ENCODE assay signal across 8 cellular contexts in the genomic region with DNA sequence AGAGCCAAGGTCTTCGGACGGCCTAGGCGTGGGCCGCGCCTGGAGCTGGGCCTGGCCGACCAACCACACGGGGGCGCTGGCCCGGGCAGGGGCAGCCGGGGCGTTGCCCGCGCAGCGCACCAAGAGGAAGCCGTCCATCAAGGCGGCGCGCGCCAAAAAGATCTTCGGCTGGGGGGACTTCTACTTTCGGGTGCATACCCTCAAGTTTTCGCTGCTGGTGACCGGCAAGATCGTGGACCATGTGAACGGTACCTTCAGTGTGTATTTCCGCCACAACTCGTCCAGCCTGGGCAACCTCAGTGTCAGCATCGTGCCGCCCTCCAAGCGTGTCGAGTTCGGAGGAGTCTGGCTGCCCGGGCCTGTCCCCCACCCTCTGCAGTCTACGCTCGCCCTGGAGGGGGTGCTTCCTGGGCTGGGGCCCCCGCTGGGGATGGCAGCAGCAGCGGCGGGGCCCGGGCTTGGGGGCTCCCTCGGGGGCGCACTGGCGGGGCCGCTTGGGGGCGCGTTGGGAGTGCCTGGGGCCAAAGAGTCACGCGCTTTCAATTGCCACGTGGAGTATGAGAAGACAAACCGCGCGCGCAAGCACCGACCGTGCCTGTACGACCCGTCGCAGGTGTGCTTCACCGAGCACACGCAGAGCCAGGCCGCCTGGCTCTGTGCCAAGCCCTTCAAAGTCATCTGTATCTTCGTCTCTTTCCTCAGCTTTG. TPM values are rescaled to one million over a fixed set of nuclear protein-coding genes. Genes with fewer than 3 reads are reported as not detected.
A peak's percentile ranks its signal among the peaks of the same experiment; 100 is the strongest.
DNase-seq lines count a peak whose midpoint lies in the region; ATAC-seq and TF ChIP-seq lines count a peak whose summit lies in the region.

No MANE protein-coding gene starts in this region.

- no peak overlapping the region for H3K4me3 ChIP-seq in Jurkat, Clone E6-1 (ENCODE audit: low read length)
- H3K4me3 ChIP-seq in fibroblast of lung (replicated peaks in 1 of 4; ENCODE audit: control extremely low read depth in 1 of 4, insufficient read depth in 1 of 4, low read depth in 3 of 4, low read length in 4 of 4) (no peak overlapping the region), sigmoid colon (peak overlapping the region in 2 of 4 donors; percentile 5 to 6)

- H3K27ac Mint-ChIP-seq in CD4-positive, alpha-beta T cell = no peak overlapping the region
- H3K27ac Mint-ChIP-seq in activated CD8-positive, alpha-beta T cell treated with anti-CD3 and anti-CD28 coated beads, Interleukin-2, amount 10 ng/mL, durations not matched to agents 7 days and 5 days = peak overlapping the region; percentile 47

- H3K9me3 ChIP-seq in CD4-positive, alpha-beta T cell (ENCODE audit: control insufficient read depth, low read length) = no peaks in the 10 kb centered on the region
- H3K9me3 ChIP-seq in fibroblast of lung (ENCODE audit: control insufficient read depth, insufficient read depth, low read depth, low read length) (no peaks in the 10 kb centered on the region), sigmoid colon (no peaks in the 10 kb centered on the region)

- H2AFZ ChIP-seq in fibroblast of lung (ENCODE audit: low read length) = no peak overlapping the region

- no peak overlapping the region for H3K27ac ChIP-seq in CD4-positive, alpha-beta T cell (ENCODE audit: low read depth, low read length)
- H3K27ac ChIP-seq in fibroblast of lung (ENCODE audit: insufficient read depth, low read length) (no peak overlapping the region), sigmoid colon (no peak overlapping the region)

- ATAC-seq in CD4-positive, alpha-beta T cell (ENCODE audit: poor library complexity) = peak; percentile 73
- peak; percentile 37 for ATAC-seq in activated CD8-positive, alpha-beta T cell treated with anti-CD3 and anti-CD28 coated beads, Interleukin-2, amount 10 ng/mL, durations not matched to agents 7 days and 5 days

- H3K27me3 Mint-ChIP-seq in CD4-positive, alpha-beta T cell = peaks cover 74% of the 10 kb centered on the region
- H3K27me3 Mint-ChIP-seq in activated CD8-positive, alpha-beta T cell treated with anti-CD3 and anti-CD28 coated beads, Interleukin-2, amount 10 ng/mL, durations not matched to agents 7 days and 5 days (ENCODE audit: low read depth) = peaks cover 60% of the 10 kb centered on the region

- CTCF ChIA-PET in CD4-positive, alpha-beta T cell (lab: Charles Lee) = interaction anchor here (0.7 to 8.3 kb wide), 7 partner anchors 9 to 93 kb away, joined by 3 to 127 read pairs (median 11); partner anchors contain the start of gene NXPH4
- CTCF ChIA-PET in activated CD8-positive, alpha-beta T cell treated with anti-CD3 and anti-CD28 coated beads, Interleukin-2, amount 10 ng/mL, durations not matched to agents 7 days and 5 days (lab: Charles Lee) = interaction anchor here (1.3 to 13.5 kb wide), 5 partner anchors 11 to 234 kb away, joined by 3 to 389 read pairs (median 5); partner anchors contain the start of gene INHBE

- no peaks in the 10 kb centered on the region for H3K9me3 Mint-ChIP-seq in CD4-positive, alpha-beta T cell
- H3K9me3 Mint-ChIP-seq in activated CD8-positive, alpha-beta T cell treated with anti-CD3 and anti-CD28 coated beads, Interleukin-2, amount 10 ng/mL, durations not matched to agents 7 days and 5 days (ENCODE audit: insufficient read depth) = no peaks in the 10 kb centered on the region

- H3K27me3 ChIP-seq in CD4-positive, alpha-beta T cell (ENCODE audit: control insufficient read depth, insufficient read depth, low read length) = peaks cover 68% of the 10 kb centered on the region
- H3K27me3 ChIP-seq in fibroblast of lung (ENCODE audit: control insufficient read depth, insufficient read depth, low read length) = peaks cover 17% of the 10 kb centered on the region
- H3K27me3 ChIP-seq in sigmoid colon = peaks cover 61 to 79% (median 74%) of the 10 kb centered on the region in 3 donors

- peak; percentile 48 to 80 (median 62) for DNase-seq in CD4-positive, alpha-beta T cell
- DNase-seq in Jurkat, Clone E6-1 (ENCODE audit: low read depth, low spot score) = peak; percentile 91
- peak; percentile 66 for DNase-seq in activated CD8-positive, alpha-beta T cell treated with anti-CD3 and anti-CD28 coated beads, Interleukin-2, amount 10 ng/mL, durations not matched to agents 7 days and 5 days
- DNase-seq in fibroblast of lung (ENCODE audit: low read depth in 2 of 2) = peak in 1 of 2 donors; percentile 32
- DNase-seq in sigmoid colon = peak; percentile 71
- DNase-seq in A172 (ENCODE audit: low spot score) = no peak
- DNase-seq in NCI-H1694 treated with DMSO at 0.1 percent for 48 hours (lab: John Stamatoyannopoulos, UW) = no peak
- no peak for DNase-seq in middle frontal gyrus (ENCODE audit: extremely low spot score, low spot score)

- H4K20me1 ChIP-seq in fibroblast of lung (ENCODE audit: control insufficient read depth, extremely low read depth, insufficient read depth, low read length) = no peaks in the 10 kb centered on the region

- H3K4me2 ChIP-seq in fibroblast of lung (ENCODE audit: extremely low read depth, insufficient read depth, low read length) = no peak overlapping the region

- TF ChIP-seq CTCF in CD4-positive, alpha-beta T cell (IDR thresholded peaks at IDR 0.05) = peak; percentile 48
- peak; percentile 22 to 37 for TF ChIP-seq CTCF in fibroblast of lung (conservative IDR thresholded peaks at IDR 0.05 in 1 of 2, IDR thresholded peaks at IDR 0.05 in 1 of 2; ENCODE audit: low read depth in 1 of 2, low read length in 2 of 2)
- peak in 1 of 4 experiments; percentile 45 for TF ChIP-seq CTCF in sigmoid colon (IDR thresholded peaks at IDR 0.05)

- no peak for TF ChIP-seq EP300 in sigmoid colon (IDR thresholded peaks at IDR 0.05)

- peaks cover 71% of the 10 kb centered on the region for H3K4me1 Mint-ChIP-seq in CD4-positive, alpha-beta T cell (ENCODE audit: low read depth)
- H3K4me1 Mint-ChIP-seq in activated CD8-positive, alpha-beta T cell treated with anti-CD3 and anti-CD28 coated beads, Interleukin-2, amount 10 ng/mL, durations not matched to agents 7 days and 5 days (ENCODE audit: low read depth) = peaks cover 79% of the 10 kb centered on the region

- no peaks in the 10 kb centered on the region for H3K36me3 ChIP-seq in fibroblast of lung (ENCODE audit: control insufficient read depth, insufficient read depth, low read length)
- no peaks in the 10 kb centered on the region for H3K36me3 ChIP-seq in sigmoid colon

- POLR2A ChIA-PET in CD4-positive, alpha-beta T cell (lab: Charles Lee) = interaction anchor here (0.7 to 2.5 kb wide), 4 partner anchors 8 to 18 kb away, joined by 3 to 13 read pairs (median 6); partner anchors contain the start of gene NXPH4
- POLR2A ChIA-PET in activated CD8-positive, alpha-beta T cell treated with anti-CD3 and anti-CD28 coated beads, Interleukin-2, amount 10 ng/mL, durations not matched to agents 7 days and 5 days (lab: Charles Lee) = interaction anchor here (1.0 to 1.5 kb wide), 2 partner anchors 15 to 234 kb away, joined by 3 to 5 read pairs; partner anchors contain the start of gene GLI1

- no peak overlapping the region for H3K9ac ChIP-seq in fibroblast of lung (ENCODE audit: insufficient read depth, low read length)

- TF ChIP-seq POLR2A in sigmoid colon (IDR thresholded peaks at IDR 0.05) = no peak

- intact Hi-C loops in CD4-positive, alpha-beta T cell (cut with DNase I, micrococcal nuclease) = loop anchor here (1.0 to 2.0 kb wide), 2 partner anchors 14 kb away; no protein-coding TSS in a partner anchor
- intact Hi-C loops in sigmoid colon (cut with DNase I) = no loop called here

- WGBS in sigmoid colon, 2 donors = 4 to 5% methylated on average over 61 of the region's 61 CpGs

- H3K4me3 Mint-ChIP-seq in CD4-positive, alpha-beta T cell = peak overlapping the region; percentile 71
- peak overlapping the region; percentile 42 for H3K4me3 Mint-ChIP-seq in activated CD8-positive, alpha-beta T cell treated with anti-CD3 and anti-CD28 coated beads, Interleukin-2, amount 10 ng/mL, durations not matched to agents 7 days and 5 days

- H3K79me2 ChIP-seq in fibroblast of lung (ENCODE audit: control insufficient read depth, insufficient read depth, low read length) = peaks cover 5% of the 10 kb centered on the region

- peaks cover 8% of the 10 kb centered on the region for H3K36me3 Mint-ChIP-seq in CD4-positive, alpha-beta T cell (ENCODE audit: low read depth)
- H3K36me3 Mint-ChIP-seq in activated CD8-positive, alpha-beta T cell treated with anti-CD3 and anti-CD28 coated beads, Interleukin-2, amount 10 ng/mL, durations not matched to agents 7 days and 5 days (ENCODE audit: low read depth) = peaks cover 6% of the 10 kb centered on the region

- peaks cover 11% of the 10 kb centered on the region for H3K4me1 ChIP-seq in fibroblast of lung (ENCODE audit: control insufficient read depth, extremely low read depth, insufficient read depth, low read length)
- H3K4me1 ChIP-seq in sigmoid colon = peaks cover 0 to 36% (median 19%) of the 10 kb centered on the region in 4 donors

RNA-seq across cellular contexts. Expression of gene SHMT2, which starts 4.4 kb away (rescaled TPM):
- 10 to 100 TPM; 21.3 to 22.2 TPM for total RNA-seq in CD4-positive, alpha-beta T cell
- 205 TPM for polyA plus RNA-seq in Jurkat, Clone E6-1 (2012; ENCODE audit: insufficient read depth, insufficient read length)
- total RNA-seq in activated CD8-positive, alpha-beta T cell treated with anti-CD3 and anti-CD28 coated beads, Interleukin-2, amount 10 ng/mL, durations not matched to agents 7 days and 5 days = 100 to 1,000 TPM; 194 to 208 TPM
- 358 and 380 TPM in 2 replicates for total RNA-seq in fibroblast of lung
- polyA plus RNA-seq in fibroblast of lung = 139 and 154 TPM in 2 replicates
- polyA plus RNA-seq in fibroblast of lung (2012) = 144 and 150 TPM in 2 replicates
- 360 and 376 TPM in 2 replicates for polyA minus RNA-seq in fibroblast of lung (ENCODE audit: low replicate concordance)
- 10 to 100 TPM; 24.6 to 52.2 (median 34.5) TPM for total RNA-seq in sigmoid colon
- polyA plus RNA-seq in sigmoid colon = 100 to 1,000 TPM in 1 of 3 donors, 10 to 100 TPM in 2; 26.6 to 100 (median 29.4) TPM
- 208 and 223 TPM in 2 replicates for total RNA-seq in A172 (2014; rRNA removed; shearing (Covaris generic))

RNA-seq across cellular contexts. Expression of gene NXPH4, which starts 8.5 kb away (rescaled TPM):
- total RNA-seq in CD4-positive, alpha-beta T cell = not detected
- 6.3 TPM for polyA plus RNA-seq in Jurkat, Clone E6-1 (2012; ENCODE audit: insufficient read depth, insufficient read length)
- total RNA-seq in activated CD8-positive, alpha-beta T cell treated with anti-CD3 and anti-CD28 coated beads, Interleukin-2, amount 10 ng/mL, durations not matched to agents 7 days and 5 days = under 1 TPM; 0.39 to 0.40 TPM
- total RNA-seq in fibroblast of lung (0.50 and 1.0 TPM in 2 replicates), sigmoid colon (not detected)
- polyA plus RNA-seq in fibroblast of lung (0.30 and 1.9 TPM in 2 replicates), sigmoid colon (under 1 TPM in 1 of 3 donors, not detected in 2; 0.13 TPM)
- 1.6 and 10.2 TPM in 2 replicates for polyA plus RNA-seq in fibroblast of lung (2012)
- 1.0 and 12.0 TPM in 2 replicates for polyA minus RNA-seq in fibroblast of lung (ENCODE audit: low replicate concordance)
- 5.3 and 5.8 TPM in 2 replicates for total RNA-seq in A172 (2014; rRNA removed; shearing (Covaris generic))

RNA-seq across cellular contexts. Expression of gene STAC3, which starts 25.9 kb away (rescaled TPM):
- total RNA-seq in CD4-positive, alpha-beta T cell = 1 to 10 TPM; 2.0 to 3.0 TPM
- 9.1 TPM for polyA plus RNA-seq in Jurkat, Clone E6-1 (2012; ENCODE audit: insufficient read depth, insufficient read length)
- total RNA-seq in activated CD8-positive, alpha-beta T cell treated with anti-CD3 and anti-CD28 coated beads, Interleukin-2, amount 10 ng/mL, durations not matched to agents 7 days and 5 days = 1 to 10 TPM; 7.5 to 9.9 TPM
- total RNA-seq in fibroblast of lung (0.26 and 0.33 TPM in 2 replicates), sigmoid colon (1 to 10 TPM in 3 of 4 donors, under 1 TPM in 1; 0.41 to 2.8 (median 1.8) TPM)
- polyA plus RNA-seq in fibroblast of lung (0.18 and 0.33 TPM in 2 replicates), sigmoid colon (1 to 10 TPM; 1.2 to 4.6 (median 1.8) TPM)
- 0.38 and 0.51 TPM in 2 replicates for polyA plus RNA-seq in fibroblast of lung (2012)
- polyA minus RNA-seq in fibroblast of lung (ENCODE audit: low replicate concordance) = 1.4 TPM in 1 of 2 replicates, not detected in the other
- total RNA-seq in A172 (2014; rRNA removed; shearing (Covaris generic)) = 0.59 and 0.89 TPM in 2 replicates

Comparison
In these comparisons a context has a peak if more than half of its experiments do, and no peak if none do; other contexts are left out.
1. DNase-seq: peak in CD4-positive, alpha-beta T cell (10 of 10), Jurkat, Clone E6-1 (single experiment), activated CD8-positive, alpha-beta T cell treated with anti-CD3 and anti-CD28 coated beads, Interleukin-2, amount 10 ng/mL, durations not matched to agents 7 days and 5 days (single experiment) and sigmoid colon (single experiment); none in A172 (single experiment), NCI-H1694 treated with DMSO at 0.1 percent for 48 hours (single experiment) and middle frontal gyrus (single experiment).